In genomic region chr11:6682936-6683861, GRCh38 we compare ENCODE assay signal across 8 cellular contexts. TPM values are rescaled to one million over a fixed set of nuclear protein-coding genes. Genes with fewer than 3 reads are reported as not detected.
DNase-seq lines count a peak whose midpoint lies in the region; ATAC-seq and TF ChIP-seq lines count a peak whose summit lies in the region.

TSS of gene MRPL17 (minus strand) at chr11:6683340. CDS start at chr11:6683296, 44 bp downstream.

- peak within 1 kb of the TSS; percentile 81 for H3K27ac ChIP-seq in effector memory CD4-positive, alpha-beta T cell (ENCODE audit: insufficient read depth, low read length, poor library complexity, severe bottlenecking)

- H3K36me3 Mint-ChIP-seq in Caco-2 (ENCODE audit: insufficient read depth, unreplicated experiment): peaks cover 32% of the 10 kb centered on the region

- H3K4me3 Mint-ChIP-seq in Caco-2 (ENCODE audit: unreplicated experiment): peak within 1 kb of the TSS; percentile 100

- peak; percentile 94 for ATAC-seq in GM21360 (IDR thresholded peaks at IDR 0.05; ENCODE audit: unreplicated experiment)

- POLR2A ChIA-PET in Caco-2 (lab: Charles Lee): interaction anchor here (0.6 to 1.1 kb wide), 12 partner anchors 48 to 449 kb away, joined by 3 to 9 read pairs (median 4); partner anchors contain the start of genes ARFIP2, FHIP1B, ILK and RRP8
- POLR2A ChIA-PET in activated CD8-positive, alpha-beta memory T cell treated with anti-CD3 and anti-CD28 coated beads for 36 hours (lab: Charles Lee): interaction anchor here (0.9 to 2.6 kb wide), 4 partner anchors 64 to 79 kb away, joined by 3 to 11 read pairs (median 6); partner anchors contain the start of genes ILK, RRP8, TAF10 and TPP1

- H3K36me3 ChIP-seq in Caco-2 (ENCODE audit: control insufficient read depth, insufficient read depth, low read length): peaks cover 4% of the 10 kb centered on the region
- H3K36me3 ChIP-seq in effector memory CD4-positive, alpha-beta T cell (ENCODE audit: control insufficient read depth, insufficient read depth, low read length): no peaks in the 10 kb centered on the region

- DNase-seq in Caco-2 (peak; percentile 99), HT1080 (ENCODE audit: low read depth) (peak; percentile 98), NOMO-1 (lab: John Stamatoyannopoulos, UW; ENCODE audit: unreplicated experiment in 2 of 2) (peak; percentile 99 to 100), lung microvascular endothelial cell (ENCODE audit: low read depth in 2 of 2) (peak; percentile 99 to 100)
- DNase-seq in effector memory CD4-positive, alpha-beta T cell: peak; percentile 98 to 99 (median 99)
- peak; percentile 97 to 98 (median 98) for DNase-seq in stimulated activated CD4-positive, alpha-beta T cell treated with anti-CD3 and anti-CD28 coated beads, TNF-alpha, amount 100 ng/mL, for 48 hours (ENCODE audit: low read depth in 3 of 3)

- H3K9me3 ChIP-seq in Caco-2: no peaks in the 10 kb centered on the region
- no peaks in the 10 kb centered on the region for H3K9me3 ChIP-seq in effector memory CD4-positive, alpha-beta T cell (ENCODE audit: control insufficient read depth, low read length)

- peak; percentile 89 to 91 for TF ChIP-seq CTCF in Caco-2 (IDR thresholded peaks at IDR 0.05; ENCODE audit: insufficient read depth in 1 of 2, low read depth in 1 of 2, low read length in 1 of 2, severe bottlenecking in 1 of 2, unreplicated experiment in 1 of 2)

- peak within 1 kb of the TSS; percentile 100 for H3K27ac Mint-ChIP-seq in Caco-2 (ENCODE audit: unreplicated experiment)

- peaks cover 5% of the 10 kb centered on the region for H3K27me3 Mint-ChIP-seq in Caco-2 (ENCODE audit: insufficient read depth, unreplicated experiment)

- no TSS peak for BruUV-seq in Caco-2 (replicated peaks; lab: Mats Ljungman, UMichigan)

- CTCF ChIA-PET in Caco-2 (lab: Charles Lee): interaction anchor here (0.5 to 1.6 kb wide), 23 partner anchors 10 to 320 kb away, joined by 3 to 31 read pairs (median 4); partner anchors contain the start of genes ILK, RRP8, TAF10 and TIMM10B
- CTCF ChIA-PET in activated CD8-positive, alpha-beta memory T cell treated with anti-CD3 and anti-CD28 coated beads for 36 hours (lab: Charles Lee): interaction anchor here (0.8 to 2.9 kb wide), 21 partner anchors 8 to 304 kb away, joined by 3 to 22 read pairs (median 4); partner anchors contain the start of genes TAF10 and TPP1

- H3K4me3 ChIP-seq in Caco-2 (ENCODE audit: low read depth, low read length): peak within 1 kb of the TSS; percentile 88
- peak within 1 kb of the TSS; percentile 86 for H3K4me3 ChIP-seq in effector memory CD4-positive, alpha-beta T cell (ENCODE audit: insufficient read depth, low read depth, low read length, poor library complexity, severe bottlenecking)

- no peaks in the 10 kb centered on the region for H3K9me3 Mint-ChIP-seq in Caco-2 (ENCODE audit: unreplicated experiment)

- H3K27me3 ChIP-seq in Caco-2 (replicated peaks; ENCODE audit: control insufficient read depth, insufficient read depth, low read length): no peaks in the 10 kb centered on the region
- H3K27me3 ChIP-seq in effector memory CD4-positive, alpha-beta T cell (replicated peaks; ENCODE audit: control insufficient read depth, insufficient read depth, low read length, poor library complexity, severe bottlenecking): no peaks in the 10 kb centered on the region

- H3K4me1 ChIP-seq in Caco-2: peaks cover 13% of the 10 kb centered on the region
- peaks cover 17% of the 10 kb centered on the region for H3K4me1 ChIP-seq in effector memory CD4-positive, alpha-beta T cell (ENCODE audit: control insufficient read depth, insufficient read depth, low read length, poor library complexity, severe bottlenecking)

- intact Hi-C loops in Caco-2 (cut with micrococcal nuclease; ENCODE audit: unreplicated experiment): loop anchor here (1.0 to 2.0 kb wide), 5 partner anchors 71 to 304 kb away; partner anchors contain the start of gene TAF10

- peaks cover 7% of the 10 kb centered on the region for H3K4me1 Mint-ChIP-seq in Caco-2 (ENCODE audit: low read depth, unreplicated experiment)

RNA-seq across cellular contexts. Expression of gene MRPL17, which starts in this region (rescaled TPM):
- 57.8 and 60.8 TPM in 2 replicates for total RNA-seq in Caco-2 (2022)
- 93.0 and 140 TPM in 2 replicates for total RNA-seq in HT1080 (2014; rRNA removed; shearing (Covaris generic))
- polyA plus RNA-seq in HT1080 (2015; cell fraction: cytosol; rRNA removed): 70.6 and 127 TPM in 2 replicates
- polyA plus RNA-seq in HT1080 (2015; cell fraction: nucleus; rRNA removed): 33.9 and 43.2 TPM in 2 replicates
- 100 to 1,000 TPM; 132 to 146 TPM for total RNA-seq in activated CD8-positive, alpha-beta memory T cell treated with anti-CD3 and anti-CD28 coated beads for 36 hours
- total RNA-seq in lung microvascular endothelial cell: 44.7 and 47.4 TPM in 2 replicates

Comparison
In these comparisons a context has a peak if more than half of its experiments do, and no peak if none do; other contexts are left out.
1. Peak in every context shown above with its lines: DNase-seq, ATAC-seq, H3K4me3 ChIP-seq and H3K27ac ChIP-seq.